Comparison of ENCODE assay signal across 1 cellular context in genomic region chr11:61370349-61371005, GRCh38.
TF ChIP-seq lines count a peak whose summit lies in the region.

No MANE protein-coding gene starts in this region.

TF ChIP-seq in HepG2, 621 proteins besides CTCF, POLR2A, EP300 and RAD21:
- 0 out of 2 replicates have a peak, but pooled peaks have one; percentile 45 for TF ChIP-seq FOXO4 (CRISPR knock-in tag; conservative IDR thresholded peaks at IDR 0.05)
- peak; percentile 19 for TF ChIP-seq AGO2 (optimal IDR thresholded peaks at IDR 0.05; ENCODE audit: low read depth, low read length)
- no peak for TF ChIP-seq ZNF720 (CRISPR knock-in tag; IDR thresholded peaks at IDR 0.05)
- TF ChIP-seq CREB1 (IDR thresholded peaks at IDR 0.05): no peak
- TF ChIP-seq CREB1 (CRISPR knock-in tag; IDR thresholded peaks at IDR 0.05): no peak
